Comparison of ENCODE assay signal across 8 cellular contexts in genomic region chr12:38771871-38772270, GRCh38.
DNase-seq lines count a peak whose midpoint lies in the region; ATAC-seq and TF ChIP-seq lines count a peak whose summit lies in the region.

No MANE protein-coding gene starts in this region.

- H3K4me3 Mint-ChIP-seq in activated T-helper 17 cell treated with anti-CD3 and anti-CD28 coated beads, Interleukin-2, amount 50 U/mL, for 72 hours, result peak overlapping the region; percentile 30

- no peak for TF ChIP-seq POLR2A in lower leg skin (IDR thresholded peaks at IDR 0.05)

- 75 to 90% methylated on average over 1 of the region's 1 CpG for WGBS in lower leg skin, 2 donors

- no peaks in the 10 kb centered on the region for H3K9me3 Mint-ChIP-seq in activated T-helper 17 cell treated with anti-CD3 and anti-CD28 coated beads, Interleukin-2, amount 50 U/mL, for 72 hours

- H3K4me3 ChIP-seq in lower leg skin (ENCODE audit: low read depth, poor library complexity, severe bottlenecking), result no peak overlapping the region

- H3K27ac Mint-ChIP-seq in activated T-helper 17 cell treated with anti-CD3 and anti-CD28 coated beads, Interleukin-2, amount 50 U/mL, for 72 hours, result no peak overlapping the region

- no peak for TF ChIP-seq CTCF in lower leg skin (IDR thresholded peaks at IDR 0.05)

- H3K36me3 Mint-ChIP-seq in activated T-helper 17 cell treated with anti-CD3 and anti-CD28 coated beads, Interleukin-2, amount 50 U/mL, for 72 hours (ENCODE audit: low read depth), result no peaks in the 10 kb centered on the region

- H3K4me1 Mint-ChIP-seq in activated T-helper 17 cell treated with anti-CD3 and anti-CD28 coated beads, Interleukin-2, amount 50 U/mL, for 72 hours, result no peaks in the 10 kb centered on the region

- peak; percentile 74 to 77 for ATAC-seq in activated CD4-positive, CD25-positive, alpha-beta regulatory T cell treated with anti-CD3 and anti-CD28 coated beads, Interleukin-2, amount 50 U/mL, for 24 hours
- ATAC-seq in HG03045 (IDR thresholded peaks at IDR 0.05; ENCODE audit: unreplicated experiment), result peak; percentile 75
- ATAC-seq in activated T-helper 17 cell treated with anti-CD3 and anti-CD28 coated beads, Interleukin-2, amount 50 U/mL, for 72 hours (replicated peaks), result peak; percentile 79

- no peak for DNase-seq in activated CD4-positive, CD25-positive, alpha-beta regulatory T cell (lab: John Stamatoyannopoulos, UW)
- DNase-seq in stimulated activated CD8-positive, alpha-beta memory T cell treated with anti-CD3 and anti-CD28 coated beads, Interleukin-4, amount 100 ng/mL, for 48 hours, result peak; percentile 28
- DNase-seq in 8988T, result no peak
- no peak for DNase-seq in CD1c-positive myeloid dendritic cell (ENCODE audit: extremely low spot score)
- no peak for DNase-seq in lower leg skin (ENCODE audit: low spot score in 2 of 2)

- intact Hi-C loops in lower leg skin (cut with DNase I; ENCODE audit: low total_unique reads), result no loop called here

- H3K27me3 Mint-ChIP-seq in activated T-helper 17 cell treated with anti-CD3 and anti-CD28 coated beads, Interleukin-2, amount 50 U/mL, for 72 hours, result no peaks in the 10 kb centered on the region
